Comparison of ENCODE assay signal across 1 cellular context in the genomic region with DNA sequence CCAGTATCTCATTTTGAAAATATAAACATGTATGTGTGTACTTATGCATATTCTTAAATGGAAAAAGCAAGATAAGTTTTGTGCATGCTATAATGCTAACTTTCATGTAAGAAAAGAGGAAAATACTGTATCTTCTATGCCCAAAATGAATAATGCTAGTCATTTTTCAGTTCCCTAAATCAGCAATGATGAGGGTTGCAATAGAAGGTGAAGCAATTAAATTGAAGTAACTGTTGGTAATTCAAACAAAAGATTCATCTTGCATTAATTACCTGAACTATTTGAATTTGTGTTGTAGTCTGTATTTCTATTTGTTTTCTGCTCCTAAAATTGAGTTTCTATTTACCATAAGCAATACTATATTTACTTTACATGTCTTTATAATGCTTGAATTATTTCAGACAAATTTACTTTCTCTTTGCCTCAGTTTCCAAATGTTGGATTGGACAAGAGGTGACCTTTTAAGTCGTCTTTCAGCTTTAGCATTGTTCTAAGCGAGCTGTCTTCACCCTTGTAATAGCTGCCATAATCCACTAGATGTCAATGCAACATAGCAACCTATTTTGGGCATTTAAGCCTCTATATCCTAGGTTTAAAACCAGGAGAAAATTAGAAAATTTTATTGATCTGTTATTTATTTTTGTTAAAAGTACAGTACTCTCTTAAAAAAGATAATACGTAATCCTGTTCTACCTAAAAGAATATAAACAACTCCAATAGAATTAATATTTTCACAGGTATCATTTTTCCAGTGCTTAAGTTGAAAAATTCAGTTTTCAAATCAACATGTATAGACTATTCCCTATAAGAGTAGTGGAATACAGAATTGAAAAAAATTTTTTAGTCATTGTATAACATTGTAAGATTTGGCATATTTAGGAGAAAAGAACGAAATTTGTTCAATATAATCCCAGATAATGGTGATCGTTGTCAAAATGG.
TF ChIP-seq lines count a peak whose summit lies in the region.

No MANE protein-coding gene starts in this region.

TF ChIP-seq in SK-N-SH, 30 proteins besides CTCF, POLR2A, EP300 and RAD21 (continued from another document):
- TF ChIP-seq, protein P1, sequence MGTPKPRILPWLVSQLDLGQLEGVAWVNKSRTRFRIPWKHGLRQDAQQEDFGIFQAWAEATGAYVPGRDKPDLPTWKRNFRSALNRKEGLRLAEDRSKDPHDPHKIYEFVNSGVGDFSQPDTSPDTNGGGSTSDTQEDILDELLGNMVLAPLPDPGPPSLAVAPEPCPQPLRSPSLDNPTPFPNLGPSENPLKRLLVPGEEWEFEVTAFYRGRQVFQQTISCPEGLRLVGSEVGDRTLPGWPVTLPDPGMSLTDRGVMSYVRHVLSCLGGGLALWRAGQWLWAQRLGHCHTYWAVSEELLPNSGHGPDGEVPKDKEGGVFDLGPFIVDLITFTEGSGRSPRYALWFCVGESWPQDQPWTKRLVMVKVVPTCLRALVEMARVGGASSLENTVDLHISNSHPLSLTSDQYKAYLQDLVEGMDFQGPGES (IDR thresholded peaks at IDR 0.05; ENCODE audit: low read depth, low read length): no peak
TF ChIP-seq in SK-N-SH: peak in this region for 1.
